Comparison of ENCODE assay signal across 1 cellular context in genomic region chr20:5529331-5530142, GRCh38.
TF ChIP-seq lines count a peak whose summit lies in the region.

No MANE protein-coding gene starts in this region.

TF ChIP-seq in HEK293, 187 proteins besides CTCF, POLR2A, EP300 and RAD21 (continued from another document):
- TF ChIP-seq ZNF398 (tag by site-specific recombination; IDR thresholded peaks at IDR 0.05) (no peak), ZNF792 (tag by site-specific recombination; IDR thresholded peaks at IDR 0.05) (no peak), PRDM1 (tag by site-specific recombination; IDR thresholded peaks at IDR 0.05) (no peak), ZNF10 (tag by site-specific recombination; IDR thresholded peaks at IDR 0.05) (no peak), PRDM6 (tag by site-specific recombination; IDR thresholded peaks at IDR 0.05) (0 out of 2 replicates have a peak, but pooled peaks have one; percentile 12), ZNF560 (tag by site-specific recombination; IDR thresholded peaks at IDR 0.05; ENCODE audit: borderline replicate concordance) (no peak), ZEB2 (tag by site-specific recombination; IDR thresholded peaks at IDR 0.05) (no peak), ZNF521 (tag by site-specific recombination; IDR thresholded peaks at IDR 0.05) (no peak), ZFHX2 (tag by site-specific recombination; conservative IDR thresholded peaks at IDR 0.05) (0 out of 2 replicates have a peak, but pooled peaks have one; percentile 13), ZBTB6 (tag by site-specific recombination; IDR thresholded peaks at IDR 0.05) (no peak), ZNF362 (tag by site-specific recombination; IDR thresholded peaks at IDR 0.05) (no peak)
TF ChIP-seq in HEK293: peak in this region for 8.
